26 cellular contexts compared by ENCODE assay signal in genomic region chr19:16535381-16535780, GRCh38. TPM values are rescaled to one million over a fixed set of nuclear protein-coding genes. Genes with fewer than 3 reads are reported as not detected.
"Had no signal": no experiment of that assay in that cellular context is flagged by ENCODE, and none has a peak within 500 bp of the region (broad histone marks: within the 10 kb centered on the region; RNA-seq: fewer than 3 reads in every experiment).

No MANE protein-coding gene starts in this region.

- H3K4me1 ChIP-seq: breast epithelium had no signal

- H3K27ac Mint-ChIP-seq: activated B cell treated with CpG ODN at 0.5 μM for 24 hours; activated CD4-positive, alpha-beta memory T cell treated with anti-CD3 and anti-CD28 coated beads, Interleukin-2, amount 10 ng/mL, durations not matched to agents 7 days and 5 days; activated naive CD4-positive, alpha-beta T cell treated with anti-CD3 and anti-CD28 coated beads, Interleukin-2, amount 50 U/mL, for 24 hours; activated T-helper 2 cell treated with anti-CD3 and anti-CD28 coated beads, Interferon-gamma antibody, Interleukin-2, Interleukin-4, amounts not matched to agents 10 μg/mL and 5 μg/mL and 100 μg/mL, durations not matched to agents 14 hours and 24 hours and 36 hours had no signal

- H3K4me3 Mint-ChIP-seq: activated B cell treated with CpG ODN at 0.5 μM for 24 hours; activated CD4-positive, alpha-beta memory T cell treated with anti-CD3 and anti-CD28 coated beads, Interleukin-2, amount 10 ng/mL, durations not matched to agents 7 days and 5 days; activated naive CD4-positive, alpha-beta T cell treated with anti-CD3 and anti-CD28 coated beads, Interleukin-2, amount 50 U/mL, for 24 hours; T-helper 17 cell had no signal

- H3K27ac ChIP-seq: breast epithelium had no signal

- H3K9me3 Mint-ChIP-seq: activated B cell treated with CpG ODN at 0.5 μM for 24 hours; activated CD4-positive, alpha-beta memory T cell treated with anti-CD3 and anti-CD28 coated beads, Interleukin-2, amount 10 ng/mL, durations not matched to agents 7 days and 5 days; activated naive CD4-positive, alpha-beta T cell treated with anti-CD3 and anti-CD28 coated beads, Interleukin-2, amount 50 U/mL, for 24 hours; activated T-helper 2 cell treated with anti-CD3 and anti-CD28 coated beads, Interferon-gamma antibody, Interleukin-2, Interleukin-4, amounts not matched to agents 10 μg/mL and 5 μg/mL and 100 μg/mL, durations not matched to agents 14 hours and 24 hours and 36 hours had no signal

- H3K27me3 ChIP-seq: breast epithelium had no signal

- H3K9me3 ChIP-seq: breast epithelium had no signal

- H3K4me3 ChIP-seq: breast epithelium had no signal

- ATAC-seq: T-helper 17 cell had no signal

- H3K27me3 Mint-ChIP-seq: activated B cell treated with CpG ODN at 0.5 μM for 24 hours; activated CD4-positive, alpha-beta memory T cell treated with anti-CD3 and anti-CD28 coated beads, Interleukin-2, amount 10 ng/mL, durations not matched to agents 7 days and 5 days; activated naive CD4-positive, alpha-beta T cell treated with anti-CD3 and anti-CD28 coated beads, Interleukin-2, amount 50 U/mL, for 24 hours; T-helper 17 cell had no signal

- DNase-seq: activated B cell treated with CpG ODN at 0.5 μM for 24 hours; activated CD4-positive, alpha-beta memory T cell treated with anti-CD3 and anti-CD28 coated beads, Interleukin-2, amount 10 ng/mL, durations not matched to agents 7 days and 5 days; activated CD4-positive, alpha-beta T cell treated with anti-CD3 and anti-CD28 coated beads for 1 hour; activated CD4-positive, alpha-beta T cell treated with anti-CD3 and anti-CD28 coated beads, Interleukin-2, amount 50 U/mL, for 1 hour; activated T-cell treated with anti-CD3 and anti-CD28 coated beads for 4 hours; activated T-cell treated with anti-CD3 and anti-CD28 coated beads, Interleukin-2, amount 50 U/mL, for 48 hours; aorta; caudate nucleus; Karpas-422; MM.1S; NCI-H1105; NCI-H1436; NCI-H1694 treated with DMSO at 0.1 percent for 48 hours; NCI-H2029 treated with DMSO at 0.1 percent for 48 hours; NCI-H345; NCI-H510A; NCI-H526 treated with DMSO at 0.1 percent for 48 hours; NCI-H82; SIG-M5; T-helper 17 cell; T-helper 9 cell had no signal

RNA-seq across cellular contexts. Expression of gene CALR3, which starts 39.4 kb away (rescaled TPM):
- total RNA-seq: activated B cell treated with CpG ODN at 0.5 μM for 24 hours; activated CD4-positive, alpha-beta memory T cell treated with anti-CD3 and anti-CD28 coated beads, Interleukin-2, amount 10 ng/mL, durations not matched to agents 7 days and 5 days; activated T-helper 2 cell treated with anti-CD3 and anti-CD28 coated beads, Interferon-gamma antibody, Interleukin-2, Interleukin-4, amounts not matched to agents 10 μg/mL and 5 μg/mL and 100 μg/mL, durations not matched to agents 14 hours and 24 hours and 36 hours; aorta; breast epithelium; OCI-LY7; RPMI7951; T-helper 17 cell had no signal
- polyA plus RNA-seq: aorta had no signal
